Comparison of ENCODE assay signal across 8 cellular contexts in genomic region chr16:77788196-77789084, GRCh38. TPM values are rescaled to one million over a fixed set of nuclear protein-coding genes. Genes with fewer than 3 reads are reported as not detected.
A peak's percentile ranks its signal among the peaks of the same experiment; 100 is the strongest.
DNase-seq lines count a peak whose midpoint lies in the region; ATAC-seq lines count a peak whose summit lies in the region.

Gene VAT1L, plus strand, starts transcription at chr16:77788564. Its CDS starts 119 bp downstream, at chr16:77788683.

- ATAC-seq in GM18868 (IDR thresholded peaks at IDR 0.05; ENCODE audit: unreplicated experiment): peak; percentile 67

- no peaks in the 10 kb centered on the region for H3K36me3 ChIP-seq in SJSA1
- H3K36me3 ChIP-seq in endocrine pancreas (ENCODE audit: control insufficient read depth, insufficient read depth, low read length): no peaks in the 10 kb centered on the region

- H3K4me1 ChIP-seq in SJSA1 (replicated peaks): peaks cover 12% of the 10 kb centered on the region
- H3K4me1 ChIP-seq in endocrine pancreas (ENCODE audit: control insufficient read depth, insufficient read depth, low read length): no peaks in the 10 kb centered on the region

- H3K4me3 ChIP-seq in SJSA1: peak within 1 kb of the TSS; percentile 42
- H3K4me3 ChIP-seq in endocrine pancreas (ENCODE audit: control insufficient read depth, insufficient read depth, low read length): peak within 1 kb of the TSS; percentile 66

- H3K27ac ChIP-seq in SJSA1: no peak within 1 kb of the TSS
- H3K27ac ChIP-seq in temporal lobe (ENCODE audit: low read depth, low read length): no peak within 1 kb of the TSS

- H3K9me3 ChIP-seq in SJSA1 (replicated peaks) (no peaks in the 10 kb centered on the region), endocrine pancreas (ENCODE audit: control insufficient read depth, low read length) (no peaks in the 10 kb centered on the region)

- DNase-seq in AG20443 (ENCODE audit: low spot score) (peak; percentile 74), SJSA1 (ENCODE audit: low read depth in 1 of 2, low spot score in 2 of 2) (peak; percentile 47 to 57), lung microvascular endothelial cell (ENCODE audit: low read depth in 2 of 2) (peak; percentile 52 to 62), T-helper 9 cell (no peak)
- DNase-seq in stimulated activated CD4-positive, alpha-beta T cell treated with anti-CD3 and anti-CD28 coated beads, Interleukin-1b, Interleukin-23, amount 100 ng/mL, for 48 hours: no peak

- H3K9ac ChIP-seq in endocrine pancreas (ENCODE audit: control insufficient read depth, insufficient read depth, low read length): peak within 1 kb of the TSS; percentile 66

- H3K27me3 ChIP-seq in SJSA1 (replicated peaks): peaks cover 44% of the 10 kb centered on the region
- no peaks in the 10 kb centered on the region for H3K27me3 ChIP-seq in endocrine pancreas (ENCODE audit: control insufficient read depth, insufficient read depth, low read length)

RNA-seq across cellular contexts. Expression of gene VAT1L, which starts in this region (rescaled TPM):
- 0.24 and 1.2 TPM in 2 replicates for total RNA-seq in SJSA1 (2014; rRNA removed; shearing (Covaris generic))
- total RNA-seq in lung microvascular endothelial cell (0.20 and 3.3 TPM in 2 replicates), temporal lobe (22.1 TPM)

Comparison
In these comparisons a context has a peak if more than half of its experiments do, and no peak if none do; other contexts are left out.
1. DNase-seq: peak in AG20443 (single experiment), SJSA1 (2 of 2) and lung microvascular endothelial cell (2 of 2); none in T-helper 9 cell (single experiment) and stimulated activated CD4-positive, alpha-beta T cell treated with anti-CD3 and anti-CD28 coated beads, Interleukin-1b, Interleukin-23, amount 100 ng/mL, for 48 hours (single experiment).